Comparison of ENCODE assay signal across 9 cellular contexts in genomic region chr11:47950396-47950795, GRCh38. TPM values are rescaled to one million over a fixed set of nuclear protein-coding genes. Genes with fewer than 3 reads are reported as not detected.
A peak's percentile ranks its signal among the peaks of the same experiment; 100 is the strongest.
DNase-seq lines count a peak whose midpoint lies in the region; ATAC-seq, FAIRE-seq and TF ChIP-seq lines count a peak whose summit lies in the region.
"Had no signal": no experiment of that assay in that cellular context is flagged by ENCODE, and none has a peak within 500 bp of the region (broad histone marks: within the 10 kb centered on the region; RNA-seq: fewer than 3 reads in every experiment).

No MANE protein-coding gene starts in this region.

- no peaks in the 10 kb centered on the region for H3K9me3 ChIP-seq in aorta (ENCODE audit: control insufficient read depth, low read length)

- DNase-seq in NB4 (ENCODE audit: low read depth), result peak; percentile 76
- peak; percentile 33 for DNase-seq in activated T-helper 9 cell treated with anti-CD3 and anti-CD28 coated beads, Interleukin-2, amount 50 U/mL, for 16 hours (ENCODE audit: low read depth)
- DNase-seq in stimulated activated CD4-positive, alpha-beta T cell treated with anti-CD3 and anti-CD28 coated beads, Interleukin-1b, Interleukin-23, amount 100 ng/mL, for 48 hours, result peak; percentile 42
- no peak for DNase-seq in aorta
- no peak for DNase-seq in frontal cortex (ENCODE audit: low spot score in 2 of 2)
- DNase-seq in NCI-H1105 (lab: John Stamatoyannopoulos, UW), result no peak

- no peak for TF ChIP-seq POLR2A in NB4 (IDR thresholded peaks at IDR 0.05; ENCODE audit: extremely low read depth, insufficient read length)

- no peak for FAIRE-seq in frontal cortex (lab: Jason Lieb, UNC)

- H3K4me3 ChIP-seq in NB4 (ENCODE audit: low read depth, low read length), result no peak overlapping the region
- no peak overlapping the region for H3K4me3 ChIP-seq in aorta (ENCODE audit: low read length in 2 of 2)

- peak; percentile 47 for ATAC-seq in GM19023 (IDR thresholded peaks at IDR 0.05; ENCODE audit: unreplicated experiment)
- no peak for ATAC-seq in aorta (ENCODE audit: low FRiP score)
- ATAC-seq in HG02571 (IDR thresholded peaks at IDR 0.05; ENCODE audit: unreplicated experiment), result no peak
- ATAC-seq: HCT116 had no signal

- no peaks in the 10 kb centered on the region for H3K27me3 ChIP-seq in aorta (ENCODE audit: control insufficient read depth in 1 of 2, insufficient read depth in 2 of 2, low read length in 1 of 2)

- H3K36me3 ChIP-seq in aorta (ENCODE audit: control insufficient read depth in 1 of 2, insufficient read depth in 2 of 2, low read length in 1 of 2), result no peaks in the 10 kb centered on the region

- H3K4me1 ChIP-seq in aorta (ENCODE audit: control insufficient read depth in 1 of 2, insufficient read depth in 2 of 2, low read length in 2 of 2), result peaks cover 0 to 2% of the 10 kb centered on the region in 2 donors

- WGBS in aorta, 2 donors, result 42 to 50% methylated on average over 5 of the region's 5 CpGs

- no peak for TF ChIP-seq CTCF in NB4 (IDR thresholded peaks at IDR 0.05; ENCODE audit: low read depth, low read length)

- intact Hi-C loops in aorta (cut with DNase I), result no loop called here

- H3K27ac ChIP-seq in aorta (ENCODE audit: low read depth in 1 of 2, low read length in 2 of 2), result no peak overlapping the region

RNA-seq across cellular contexts. Expression of gene PTPRJ, which starts 30.0 kb away (rescaled TPM):
- total RNA-seq in aorta (10 to 100 TPM; 14.3 to 20.1 TPM), frontal cortex (17.1 TPM)
- 1 to 10 TPM; 2.0 to 2.8 TPM for polyA plus RNA-seq in aorta

Comparison
In these comparisons a context has a peak if more than half of its experiments do, and no peak if none do; other contexts are left out.
1. DNase-seq: peak in NB4 (single experiment), activated T-helper 9 cell treated with anti-CD3 and anti-CD28 coated beads, Interleukin-2, amount 50 U/mL, for 16 hours (single experiment) and stimulated activated CD4-positive, alpha-beta T cell treated with anti-CD3 and anti-CD28 coated beads, Interleukin-1b, Interleukin-23, amount 100 ng/mL, for 48 hours (single experiment); none in aorta (0 of 2), frontal cortex (0 of 2) and NCI-H1105 (single experiment).